14 cellular contexts compared by ENCODE assay signal in genomic region chr21:14677023-14677422, GRCh38.
DNase-seq lines count a peak whose midpoint lies in the region; ATAC-seq lines count a peak whose summit lies in the region.
"Had no signal": no experiment of that assay in that cellular context is flagged by ENCODE, and none has a peak within 500 bp of the region (broad histone marks: within the 10 kb centered on the region; RNA-seq: fewer than 3 reads in every experiment).

No MANE protein-coding gene starts in this region.

- intact Hi-C loops in activated CD4-positive, alpha-beta T cell treated with anti-CD3 and anti-CD28 coated beads, Interleukin-2, amount 10 ng/mL, durations not matched to agents 24 days and 14 days (cut with micrococcal nuclease) = loop anchor here (5.0 kb wide), 4 partner anchors 60 to 1055 kb away; partner anchors contain the start of gene SAMSN1

- DNase-seq in activated CD4-positive, alpha-beta T cell treated with anti-CD3 and anti-CD28 coated beads, Interleukin-2, amount 10 ng/mL, durations not matched to agents 24 days and 14 days = no peak
- DNase-seq in activated CD4-positive, alpha-beta T cell treated with anti-CD3 and anti-CD28 coated beads for 1 hour = no peak
- DNase-seq in NCI-H226 (peak; percentile 64), cortex of kidney (lab: John Stamatoyannopoulos, UW) (no peak), NCI-H345 (lab: John Stamatoyannopoulos, UW) (no peak), NCI-H510A treated with DMSO at 0.1 percent for 48 hours (lab: John Stamatoyannopoulos, UW) (no peak)
- no peak for DNase-seq in activated naive CD8-positive, alpha-beta T cell treated with anti-CD3 and anti-CD28 coated beads for 36 hours
- no peak for DNase-seq in natural killer cell treated with Interleukin-12 subunit alpha and Interleukin-12 subunit beta and Interleukin-15 and Interleukin-18, amount 100 ng/mL, for 72 hours (ENCODE audit: low spot score)
- DNase-seq: brain microvascular endothelial cell; effector CD4-positive, alpha-beta T cell; NCI-H1048; right lobe of liver; stimulated activated CD4-positive, alpha-beta T cell treated with anti-CD3 and anti-CD28 coated beads, Interleukin-2, amount 100 ng/mL, for 48 hours; WERI-Rb-1 had no signal

- peak overlapping the region; percentile 26 for H3K4me3 Mint-ChIP-seq in activated CD4-positive, alpha-beta T cell treated with anti-CD3 and anti-CD28 coated beads, Interleukin-2, amount 10 ng/mL, durations not matched to agents 24 days and 14 days
- no peak overlapping the region for H3K4me3 Mint-ChIP-seq in activated naive CD8-positive, alpha-beta T cell treated with anti-CD3 and anti-CD28 coated beads for 36 hours
- peak overlapping the region; percentile 41 for H3K4me3 Mint-ChIP-seq in natural killer cell treated with Interleukin-12 subunit alpha and Interleukin-12 subunit beta and Interleukin-15 and Interleukin-18, amount 100 ng/mL, for 72 hours

- H3K36me3 Mint-ChIP-seq in activated CD4-positive, alpha-beta T cell treated with anti-CD3 and anti-CD28 coated beads, Interleukin-2, amount 10 ng/mL, durations not matched to agents 24 days and 14 days (ENCODE audit: low read depth) = peaks cover 11% of the 10 kb centered on the region
- peaks cover 23% of the 10 kb centered on the region for H3K36me3 Mint-ChIP-seq in activated naive CD8-positive, alpha-beta T cell treated with anti-CD3 and anti-CD28 coated beads for 36 hours
- H3K36me3 Mint-ChIP-seq in natural killer cell treated with Interleukin-12 subunit alpha and Interleukin-12 subunit beta and Interleukin-15 and Interleukin-18, amount 100 ng/mL, for 72 hours = peaks cover 10% of the 10 kb centered on the region

- H3K9me3 Mint-ChIP-seq in activated CD4-positive, alpha-beta T cell treated with anti-CD3 and anti-CD28 coated beads, Interleukin-2, amount 10 ng/mL, durations not matched to agents 24 days and 14 days = peaks cover 22% of the 10 kb centered on the region
- peaks cover 17% of the 10 kb centered on the region for H3K9me3 Mint-ChIP-seq in activated naive CD8-positive, alpha-beta T cell treated with anti-CD3 and anti-CD28 coated beads for 36 hours
- H3K9me3 Mint-ChIP-seq in natural killer cell treated with Interleukin-12 subunit alpha and Interleukin-12 subunit beta and Interleukin-15 and Interleukin-18, amount 100 ng/mL, for 72 hours = peaks cover 4% of the 10 kb centered on the region

- ATAC-seq in natural killer cell treated with Interleukin-12 subunit alpha and Interleukin-12 subunit beta and Interleukin-15 and Interleukin-18, amount 100 ng/mL, for 72 hours = no peak

- no peaks in the 10 kb centered on the region for H3K27me3 Mint-ChIP-seq in activated CD4-positive, alpha-beta T cell treated with anti-CD3 and anti-CD28 coated beads, Interleukin-2, amount 10 ng/mL, durations not matched to agents 24 days and 14 days
- H3K27me3 Mint-ChIP-seq in activated naive CD8-positive, alpha-beta T cell treated with anti-CD3 and anti-CD28 coated beads for 36 hours = peaks cover 3% of the 10 kb centered on the region
- peaks cover 0 to 7% of the 10 kb centered on the region in 2 donors for H3K27me3 Mint-ChIP-seq in natural killer cell treated with Interleukin-12 subunit alpha and Interleukin-12 subunit beta and Interleukin-15 and Interleukin-18, amount 100 ng/mL, for 72 hours

- peaks cover 40% of the 10 kb centered on the region for H3K4me1 Mint-ChIP-seq in activated CD4-positive, alpha-beta T cell treated with anti-CD3 and anti-CD28 coated beads, Interleukin-2, amount 10 ng/mL, durations not matched to agents 24 days and 14 days
- peaks cover 35% of the 10 kb centered on the region for H3K4me1 Mint-ChIP-seq in activated naive CD8-positive, alpha-beta T cell treated with anti-CD3 and anti-CD28 coated beads for 36 hours
- H3K4me1 Mint-ChIP-seq in natural killer cell treated with Interleukin-12 subunit alpha and Interleukin-12 subunit beta and Interleukin-15 and Interleukin-18, amount 100 ng/mL, for 72 hours (ENCODE audit: low read depth in 2 of 2) = peaks cover 22 to 29% of the 10 kb centered on the region in 2 donors

- peak overlapping the region; percentile 93 for H3K27ac Mint-ChIP-seq in activated CD4-positive, alpha-beta T cell treated with anti-CD3 and anti-CD28 coated beads, Interleukin-2, amount 10 ng/mL, durations not matched to agents 24 days and 14 days
- peak overlapping the region; percentile 94 for H3K27ac Mint-ChIP-seq in activated naive CD8-positive, alpha-beta T cell treated with anti-CD3 and anti-CD28 coated beads for 36 hours
- peak overlapping the region; percentile 34 to 59 for H3K27ac Mint-ChIP-seq in natural killer cell treated with Interleukin-12 subunit alpha and Interleukin-12 subunit beta and Interleukin-15 and Interleukin-18, amount 100 ng/mL, for 72 hours
